In genomic region chr17:42027540-42027889, GRCh38 we compare ENCODE assay signal across 21 cellular contexts. TPM values are rescaled to one million over a fixed set of nuclear protein-coding genes. Genes with fewer than 3 reads are reported as not detected.
"Had no signal": no experiment of that assay in that cellular context is flagged by ENCODE, and none has a peak within 500 bp of the region (broad histone marks: within the 10 kb centered on the region; RNA-seq: fewer than 3 reads in every experiment).

No MANE protein-coding gene starts in this region.

- H3K27ac Mint-ChIP-seq: activated CD4-positive, alpha-beta T cell treated with anti-CD3 and anti-CD28 coated beads, Interleukin-2, amount 10 ng/mL, durations not matched to agents 7 days and 5 days; activated CD8-positive, alpha-beta T cell treated with anti-CD3 and anti-CD28 coated beads, Interleukin-2, amount 10 ng/mL, durations not matched to agents 7 days and 5 days; activated naive CD4-positive, alpha-beta T cell treated with anti-CD3 and anti-CD28 coated beads, Interleukin-2, amount 50 U/mL, for 72 hours; natural killer cell treated with Interleukin-12 subunit alpha and Interleukin-12 subunit beta and Interleukin-15 and Interleukin-18, amount 100 ng/mL, for 72 hours; stimulated activated naive CD8-positive, alpha-beta T cell treated with anti-CD3 and anti-CD28 coated beads, Interleukin-15, Interleukin-2, amounts not matched to agents 100 ng/mL and 50 ng/mL, for 24 hours had no signal

- H3K27me3 Mint-ChIP-seq: stimulated activated naive CD8-positive, alpha-beta T cell treated with anti-CD3 and anti-CD28 coated beads, Interleukin-15, Interleukin-2, amounts not matched to agents 100 ng/mL and 50 ng/mL, for 24 hours had no signal

- ATAC-seq: activated CD8-positive, alpha-beta T cell treated with anti-CD3 and anti-CD28 coated beads, Interleukin-2, amount 10 ng/mL, durations not matched to agents 7 days and 5 days; activated naive CD4-positive, alpha-beta T cell treated with anti-CD3 and anti-CD28 coated beads, Interleukin-2, amount 50 U/mL, for 72 hours; gastrocnemius medialis; left ventricle myocardium superior; natural killer cell treated with Interleukin-12 subunit alpha and Interleukin-12 subunit beta and Interleukin-15 and Interleukin-18, amount 100 ng/mL, for 72 hours; right cardiac atrium had no signal

- H3K27ac ChIP-seq: esophagus squamous epithelium, gastrocnemius medialis, prostate gland, thyroid gland had no signal

- H3K27me3 ChIP-seq: gastrocnemius medialis, thyroid gland had no signal

- DNase-seq: activated CD4-positive, alpha-beta T cell treated with anti-CD3 and anti-CD28 coated beads, Interleukin-2, amount 10 ng/mL, durations not matched to agents 7 days and 5 days; activated CD4-positive, CD25-positive, alpha-beta regulatory T cell treated with anti-CD3 and anti-CD28 coated beads, Interleukin-2, amount 50 U/mL, for 72 hours; activated CD8-positive, alpha-beta T cell treated with anti-CD3 and anti-CD28 coated beads, Interleukin-2, amount 10 ng/mL, durations not matched to agents 7 days and 5 days; aorta; caudate nucleus; esophagus squamous epithelium; gastrocnemius medialis; head of caudate nucleus; hypothalamus; left ventricle myocardium superior; midbrain; stimulated activated CD4-positive, alpha-beta T cell treated with anti-CD3 and anti-CD28 coated beads, Interleukin-1b, Interleukin-23, amount 100 ng/mL, for 48 hours; substantia nigra; thyroid gland; WERI-Rb-1 had no signal

- H3K4me1 ChIP-seq: prostate gland had no signal

- H3K4me3 ChIP-seq: esophagus squamous epithelium, gastrocnemius medialis, prostate gland, thyroid gland had no signal

- H3K36me3 Mint-ChIP-seq: activated naive CD4-positive, alpha-beta T cell treated with anti-CD3 and anti-CD28 coated beads, Interleukin-2, amount 50 U/mL, for 72 hours; natural killer cell treated with Interleukin-12 subunit alpha and Interleukin-12 subunit beta and Interleukin-15 and Interleukin-18, amount 100 ng/mL, for 72 hours had no signal

- H3K4me3 Mint-ChIP-seq: activated CD4-positive, alpha-beta T cell treated with anti-CD3 and anti-CD28 coated beads, Interleukin-2, amount 10 ng/mL, durations not matched to agents 7 days and 5 days; activated CD8-positive, alpha-beta T cell treated with anti-CD3 and anti-CD28 coated beads, Interleukin-2, amount 10 ng/mL, durations not matched to agents 7 days and 5 days; natural killer cell treated with Interleukin-12 subunit alpha and Interleukin-12 subunit beta and Interleukin-15 and Interleukin-18, amount 100 ng/mL, for 72 hours; stimulated activated naive CD8-positive, alpha-beta T cell treated with anti-CD3 and anti-CD28 coated beads, Interleukin-15, Interleukin-2, amounts not matched to agents 100 ng/mL and 50 ng/mL, for 24 hours had no signal

- H3K9me3 Mint-ChIP-seq: activated CD4-positive, alpha-beta T cell treated with anti-CD3 and anti-CD28 coated beads, Interleukin-2, amount 10 ng/mL, durations not matched to agents 7 days and 5 days; activated naive CD4-positive, alpha-beta T cell treated with anti-CD3 and anti-CD28 coated beads, Interleukin-2, amount 50 U/mL, for 72 hours; brain; natural killer cell treated with Interleukin-12 subunit alpha and Interleukin-12 subunit beta and Interleukin-15 and Interleukin-18, amount 100 ng/mL, for 72 hours; stimulated activated naive CD8-positive, alpha-beta T cell treated with anti-CD3 and anti-CD28 coated beads, Interleukin-15, Interleukin-2, amounts not matched to agents 100 ng/mL and 50 ng/mL, for 24 hours had no signal

- H3K9me3 ChIP-seq: esophagus squamous epithelium, gastrocnemius medialis, prostate gland, thyroid gland had no signal

RNA-seq across cellular contexts. Expression of gene C17orf113, which starts 22.9 kb away (rescaled TPM):
- total RNA-seq: natural killer cell treated with Interleukin-12 subunit alpha and Interleukin-12 subunit beta and Interleukin-15 and Interleukin-18, amount 100 ng/mL, for 72 hours had no signal
